ENCODE assay signal across 1 cellular context in genomic region chr17:80877095-80877828, GRCh38.
A peak's percentile ranks its signal among the peaks of the same experiment; 100 is the strongest.
TF ChIP-seq lines count a peak whose summit lies in the region.

No MANE protein-coding gene starts in this region.

TF ChIP-seq in GM12878, 131 proteins besides CTCF, POLR2A, EP300 and RAD21 (continued from another document and continues in another):
- TF ChIP-seq ZNF592 (IDR thresholded peaks at IDR 0.05) (no peak), BHLHE40 (IDR thresholded peaks at IDR 0.05; ENCODE audit: borderline replicate concordance in 1 of 2, low read depth in 2 of 2, low read length in 1 of 2) (peak; percentile 94 to 97), NBN (IDR thresholded peaks at IDR 0.05) (peak; percentile 83), BCL3 (IDR thresholded peaks at IDR 0.05; ENCODE audit: borderline replicate concordance, insufficient read depth, low read depth, low read length, poor library complexity, severe bottlenecking) (peak; percentile 90), TAF1 (IDR thresholded peaks at IDR 0.05; ENCODE audit: borderline replicate concordance, low read depth, low read length) (no peak), HDAC6 (IDR thresholded peaks at IDR 0.05; ENCODE audit: unreplicated experiment) (no peak), CEBPB (IDR thresholded peaks at IDR 0.05; ENCODE audit: borderline replicate concordance in 1 of 2, low read depth in 2 of 2, low read length in 2 of 2) (no peak), ATF7 (IDR thresholded peaks at IDR 0.05; ENCODE audit: low read depth) (peak; percentile 64), RB1 (IDR thresholded peaks at IDR 0.05; ENCODE audit: borderline replicate concordance) (no peak), FOXK2 (IDR thresholded peaks at IDR 0.05) (no peak), HCFC1 (IDR thresholded peaks at IDR 0.05; ENCODE audit: low read length) (no peak), E2F8 (IDR thresholded peaks at IDR 0.05; ENCODE audit: low read depth, partially characterized antibody) (no peak), GATAD2B (conservative IDR thresholded peaks at IDR 0.05; ENCODE audit: low read depth) (peak; percentile 73), MTA3 (IDR thresholded peaks at IDR 0.05; ENCODE audit: borderline replicate concordance, low read length) (peak; percentile 89), KLF5 (IDR thresholded peaks at IDR 0.05; ENCODE audit: partially characterized antibody) (no peak), HSF1 (IDR thresholded peaks at IDR 0.05; ENCODE audit: low read depth, low read length) (no peak), SUPT20H (IDR thresholded peaks at IDR 0.05; ENCODE audit: borderline replicate concordance, control insufficient read depth, low read depth, low read length) (no peak), ZNF24 (IDR thresholded peaks at IDR 0.05) (peak; percentile 73; the same call in 1 of the 2 replicates), ZBTB40 (IDR thresholded peaks at IDR 0.05; ENCODE audit: borderline replicate concordance) (no peak; the same call in 1 of the 2 replicates), ZNF622 (IDR thresholded peaks at IDR 0.05) (no peak), TCF12 (IDR thresholded peaks at IDR 0.05; ENCODE audit: low read depth, low read length) (peak; percentile 66; the same call in 1 of the 2 replicates), USF1 (IDR thresholded peaks at IDR 0.05; ENCODE audit: borderline replicate concordance, extremely low read length, insufficient read depth, low read depth, low read length) (no peak), SREBF1 (IDR thresholded peaks at IDR 0.05; ENCODE audit: low read length) (peak; percentile 46; the same call in 1 of the 2 replicates), ZSCAN29 (IDR thresholded peaks at IDR 0.05) (no peak), CHD2 (IDR thresholded peaks at IDR 0.05; ENCODE audit: borderline replicate concordance, low read depth, low read length) (peak; percentile 76), NKRF (conservative IDR thresholded peaks at IDR 0.05) (no peak), POLR2AphosphoS2 (IDR thresholded peaks at IDR 0.05; ENCODE audit: low read depth, low read length) (no peak), ZBTB4 (CRISPR knock-in tag; IDR thresholded peaks at IDR 0.05) (no peak), PBX3 (IDR thresholded peaks at IDR 0.05; ENCODE audit: insufficient replicate concordance, low read depth, low read length) (no peak), CHD1 (IDR thresholded peaks at IDR 0.05; ENCODE audit: low read depth, low read length) (no peak)
